Comparison of ENCODE assay signal across 1 cellular context in the genomic region with DNA sequence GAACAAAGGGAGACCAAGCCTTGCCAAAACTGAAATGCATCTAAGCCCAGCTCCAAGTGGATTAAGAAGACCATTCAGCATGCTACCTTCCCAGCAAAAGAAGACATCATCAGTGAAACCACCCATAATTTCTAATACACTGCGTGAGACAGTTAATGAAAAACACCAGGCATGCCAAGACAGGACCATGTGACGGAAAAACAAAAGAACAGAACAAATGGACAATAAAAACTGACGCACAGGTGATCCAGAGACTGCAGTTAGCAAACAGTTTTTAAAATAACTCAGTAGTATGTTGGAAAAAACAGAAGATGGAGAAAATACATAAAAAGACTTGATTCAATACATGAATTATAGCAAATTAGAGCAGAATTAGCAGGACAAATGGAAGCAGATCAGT.
TF ChIP-seq lines count a peak whose summit lies in the region.

No MANE protein-coding gene starts in this region.

TF ChIP-seq in IMR-90, 13 proteins besides CTCF, POLR2A, EP300 and RAD21:
- TF ChIP-seq MAZ (IDR thresholded peaks at IDR 0.05; ENCODE audit: borderline replicate concordance, low read depth, low read length) = no peak
- no peak for TF ChIP-seq BHLHE40 (IDR thresholded peaks at IDR 0.05; ENCODE audit: low read depth, low read length)
- TF ChIP-seq, protein P1, sequence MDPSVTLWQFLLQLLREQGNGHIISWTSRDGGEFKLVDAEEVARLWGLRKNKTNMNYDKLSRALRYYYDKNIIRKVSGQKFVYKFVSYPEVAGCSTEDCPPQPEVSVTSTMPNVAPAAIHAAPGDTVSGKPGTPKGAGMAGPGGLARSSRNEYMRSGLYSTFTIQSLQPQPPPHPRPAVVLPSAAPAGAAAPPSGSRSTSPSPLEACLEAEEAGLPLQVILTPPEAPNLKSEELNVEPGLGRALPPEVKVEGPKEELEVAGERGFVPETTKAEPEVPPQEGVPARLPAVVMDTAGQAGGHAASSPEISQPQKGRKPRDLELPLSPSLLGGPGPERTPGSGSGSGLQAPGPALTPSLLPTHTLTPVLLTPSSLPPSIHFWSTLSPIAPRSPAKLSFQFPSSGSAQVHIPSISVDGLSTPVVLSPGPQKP (IDR thresholded peaks at IDR 0.05; ENCODE audit: borderline replicate concordance, low read depth, low read length) = no peak
- no peak for TF ChIP-seq RFX5 (IDR thresholded peaks at IDR 0.05; ENCODE audit: low read depth, low read length)
- TF ChIP-seq CEBPB (IDR thresholded peaks at IDR 0.05; ENCODE audit: low read depth, low read length) = no peak
- no peak for TF ChIP-seq SMC3 (IDR thresholded peaks at IDR 0.05; ENCODE audit: low read depth, low read length)
- TF ChIP-seq NFE2L2 (IDR thresholded peaks at IDR 0.05; ENCODE audit: low read depth, low read length) = no peak
- no peak for TF ChIP-seq MXI1 (IDR thresholded peaks at IDR 0.05; ENCODE audit: borderline replicate concordance, low read depth, low read length)
- TF ChIP-seq, protein P2, sequence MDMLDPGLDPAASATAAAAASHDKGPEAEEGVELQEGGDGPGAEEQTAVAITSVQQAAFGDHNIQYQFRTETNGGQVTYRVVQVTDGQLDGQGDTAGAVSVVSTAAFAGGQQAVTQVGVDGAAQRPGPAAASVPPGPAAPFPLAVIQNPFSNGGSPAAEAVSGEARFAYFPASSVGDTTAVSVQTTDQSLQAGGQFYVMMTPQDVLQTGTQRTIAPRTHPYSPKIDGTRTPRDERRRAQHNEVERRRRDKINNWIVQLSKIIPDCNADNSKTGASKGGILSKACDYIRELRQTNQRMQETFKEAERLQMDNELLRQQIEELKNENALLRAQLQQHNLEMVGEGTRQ (IDR thresholded peaks at IDR 0.05; ENCODE audit: low read depth, low read length) = no peak
- TF ChIP-seq FOS (IDR thresholded peaks at IDR 0.05; ENCODE audit: low read depth, low read length) = no peak
